In genomic region chr21:41192552-41192951, GRCh38 we compare ENCODE assay signal across 2 cellular contexts. TPM values are rescaled to one million over a fixed set of nuclear protein-coding genes. Genes with fewer than 3 reads are reported as not detected.
"Had no signal": no experiment of that assay in that cellular context is flagged by ENCODE, and none has a peak within 500 bp of the region (broad histone marks: within the 10 kb centered on the region; RNA-seq: fewer than 3 reads in every experiment).

No MANE protein-coding gene starts in this region.

RNA-seq across cellular contexts. Expression of gene BACE2, which starts 24.6 kb away (rescaled TPM):
- total RNA-seq: OCI-LY7, SJCRH30 had no signal
